12 cellular contexts compared by ENCODE assay signal in genomic region chr1:231636157-231636556, GRCh38. TPM values are rescaled to one million over a fixed set of nuclear protein-coding genes. Genes with fewer than 3 reads are reported as not detected.
DNase-seq lines count a peak whose midpoint lies in the region; ATAC-seq and TF ChIP-seq lines count a peak whose summit lies in the region.
"Had no signal": no experiment of that assay in that cellular context is flagged by ENCODE, and none has a peak within 500 bp of the region (broad histone marks: within the 10 kb centered on the region; RNA-seq: fewer than 3 reads in every experiment).

No MANE protein-coding gene starts in this region.

- peaks cover 4% of the 10 kb centered on the region for H3K9me3 Mint-ChIP-seq in chondrocyte (ENCODE audit: low read depth)

- H3K4me1 Mint-ChIP-seq in chondrocyte (ENCODE audit: low read depth): peaks cover 32% of the 10 kb centered on the region

- DNase-seq in AG20443 (ENCODE audit: low spot score) (peak; percentile 76), NCI-H69 (lab: John Stamatoyannopoulos, UW) (peak; percentile 30), chondrocyte (ENCODE audit: low spot score) (no peak), kidney tubule cell (ENCODE audit: low spot score) (peak; percentile 71), HuH-7.5 (ENCODE audit: low spot score) (no peak)
- DNase-seq: activated CD4-positive, alpha-beta T cell treated with anti-CD3 and anti-CD28 coated beads, Interleukin-2, amount 50 U/mL, for 1 hour; erythroblast; RPMI8226 had no signal

- peak overlapping the region; percentile 93 for H3K27ac Mint-ChIP-seq in chondrocyte (ENCODE audit: unreplicated experiment)
- H3K27ac Mint-ChIP-seq: activated naive CD8-positive, alpha-beta T cell had no signal

- H3K27me3 Mint-ChIP-seq in chondrocyte (ENCODE audit: low read depth): no peaks in the 10 kb centered on the region
- H3K27me3 Mint-ChIP-seq: activated naive CD8-positive, alpha-beta T cell had no signal

- no peaks in the 10 kb centered on the region for H3K36me3 Mint-ChIP-seq in chondrocyte (ENCODE audit: low read depth)
- H3K36me3 Mint-ChIP-seq: activated naive CD8-positive, alpha-beta T cell had no signal

- ATAC-seq in HG03175 (IDR thresholded peaks at IDR 0.05; ENCODE audit: unreplicated experiment) (no peak), HG03469 (IDR thresholded peaks at IDR 0.05; ENCODE audit: unreplicated experiment) (no peak), GM19023 (IDR thresholded peaks at IDR 0.05; ENCODE audit: unreplicated experiment) (no peak)

- no peak for TF ChIP-seq CTCF in chondrocyte (IDR thresholded peaks at IDR 0.05)

- H3K4me3 Mint-ChIP-seq in chondrocyte (ENCODE audit: unreplicated experiment): no peak overlapping the region
- H3K4me3 Mint-ChIP-seq: activated naive CD8-positive, alpha-beta T cell had no signal

RNA-seq across cellular contexts. Expression of gene DISC1, which starts 9.6 kb away (rescaled TPM):
- total RNA-seq in chondrocyte: 5.0 to 10.6 TPM (median 7.1 TPM) in 3 replicates

Comparison
In these comparisons a context has a peak if more than half of its experiments do, and no peak if none do; other contexts are left out.
1. DNase-seq: peak in AG20443 (single experiment), NCI-H69 (single experiment) and kidney tubule cell (single experiment); none in chondrocyte (single experiment) and HuH-7.5 (single experiment).